8 cellular contexts compared by ENCODE assay signal in genomic region chr1:15803380-15803779, GRCh38. TPM values are rescaled to one million over a fixed set of nuclear protein-coding genes. Genes with fewer than 3 reads are reported as not detected.
DNase-seq lines count a peak whose midpoint lies in the region; ATAC-seq and TF ChIP-seq lines count a peak whose summit lies in the region.

No MANE protein-coding gene starts in this region.

- H3K36me3 Mint-ChIP-seq in effector memory CD8-positive, alpha-beta T cell (ENCODE audit: insufficient read depth): peaks cover 3% of the 10 kb centered on the region

- H2AFZ ChIP-seq in PC-9: no peak overlapping the region

- peaks cover 24% of the 10 kb centered on the region for H3K27me3 Mint-ChIP-seq in stimulated activated naive CD8-positive, alpha-beta T cell treated with anti-CD3 and anti-CD28 coated beads, Interleukin-15, amount 100 ng/mL, for 72 hours
- H3K27me3 Mint-ChIP-seq in effector memory CD8-positive, alpha-beta T cell: peaks cover 20 to 43% of the 10 kb centered on the region in 2 donors

- H3K4me3 ChIP-seq in PC-9 (no peak overlapping the region), gastrocnemius medialis (no peak overlapping the region)

- H3K9me3 Mint-ChIP-seq in stimulated activated naive CD8-positive, alpha-beta T cell treated with anti-CD3 and anti-CD28 coated beads, Interleukin-15, amount 100 ng/mL, for 72 hours: no peaks in the 10 kb centered on the region
- H3K9me3 Mint-ChIP-seq in effector memory CD8-positive, alpha-beta T cell: no peaks in the 10 kb centered on the region

- no TSS peak for BruUV-seq in PC-9 (replicated peaks; lab: Mats Ljungman, UMichigan)

- POLR2A ChIA-PET in PC-9 (lab: Charles Lee; ENCODE audit: unreplicated experiment): interaction anchor here (0.6 to 0.7 kb wide), 2 partner anchors 10 to 31 kb away, joined by 3 to 4 read pairs; no protein-coding TSS in a partner anchor

- intact Hi-C loops in PC-9 (cut with micrococcal nuclease; ENCODE audit: unreplicated experiment): loop anchor here (5.0 kb wide), 2 partner anchors 276 to 369 kb away; partner anchors contain the start of gene DNAJC16
- intact Hi-C loops in gastrocnemius medialis (cut with DNase I; ENCODE audit: low total_unique reads): no loop called here

- H3K4me1 ChIP-seq in PC-9 (replicated peaks; ENCODE audit: insufficient read depth): peaks cover 41% of the 10 kb centered on the region
- peaks cover 10 to 17% of the 10 kb centered on the region in 2 donors for H3K4me1 ChIP-seq in gastrocnemius medialis

- H3F3A ChIP-seq in PC-9 (ENCODE audit: insufficient read depth, low read depth): peaks cover 25% of the 10 kb centered on the region

- TF ChIP-seq CTCF in PC-9 (conservative IDR thresholded peaks at IDR 0.05) (peak; percentile 39), gastrocnemius medialis (IDR thresholded peaks at IDR 0.05 in 4 of 5, conservative IDR thresholded peaks at IDR 0.05 in 1 of 5) (peak in 3 of 5 experiments; percentile 26 to 33 (median 29))

- ATAC-seq in stimulated activated naive CD8-positive, alpha-beta T cell treated with anti-CD3 and anti-CD28 coated beads, Interleukin-15, amount 100 ng/mL, for 72 hours: peak; percentile 60
- ATAC-seq in stimulated activated naive CD8-positive, alpha-beta T cell treated with anti-CD3 and anti-CD28 coated beads, Interleukin-15, Interleukin-2, amounts not matched to agents 100 U/mL and 50 U/mL, for 24 hours: no peak
- peak; percentile 32 for ATAC-seq in effector memory CD8-positive, alpha-beta T cell (replicated peaks)
- ATAC-seq in gastrocnemius medialis (no peak), HG03342 (IDR thresholded peaks at IDR 0.05; ENCODE audit: unreplicated experiment) (no peak)

- peaks cover 19% of the 10 kb centered on the region for H3K4me1 Mint-ChIP-seq in stimulated activated naive CD8-positive, alpha-beta T cell treated with anti-CD3 and anti-CD28 coated beads, Interleukin-15, amount 100 ng/mL, for 72 hours
- H3K4me1 Mint-ChIP-seq in effector memory CD8-positive, alpha-beta T cell (ENCODE audit: low read depth in 2 of 2): peaks cover 0 to 3% of the 10 kb centered on the region in 2 donors

- H3K36me3 ChIP-seq in PC-9 (ENCODE audit: low read depth) (no peaks in the 10 kb centered on the region), gastrocnemius medialis (no peaks in the 10 kb centered on the region)

- in situ Hi-C loops in gastrocnemius medialis (cut with MboI; ENCODE audit: low sequenced_read_pairs in 4 of 4): loop anchor here in 2 of 4 donors (25.0 kb wide), 3 partner anchors 159 to 259 kb away; partner anchors contain the start of genes FAM131C (in 1 of the 2) and ZBTB17 (in 1 of the 2)

- H3K9me3 ChIP-seq in PC-9 (ENCODE audit: insufficient read depth, low read depth) (no peaks in the 10 kb centered on the region), gastrocnemius medialis (no peaks in the 10 kb centered on the region)

- CTCF ChIA-PET in PC-9 (lab: Charles Lee): interaction anchor here (0.6 kb wide), 1 partner anchor 198 kb away, joined by 4 read pairs; no protein-coding TSS in a partner anchor

- no peaks in the 10 kb centered on the region for H4K20me1 ChIP-seq in PC-9 (ENCODE audit: insufficient read depth)

- H3K27ac Mint-ChIP-seq in stimulated activated naive CD8-positive, alpha-beta T cell treated with anti-CD3 and anti-CD28 coated beads, Interleukin-15, amount 100 ng/mL, for 72 hours: no peak overlapping the region
- H3K27ac Mint-ChIP-seq in effector memory CD8-positive, alpha-beta T cell: no peak overlapping the region

- no peak overlapping the region for H3K4me3 Mint-ChIP-seq in stimulated activated naive CD8-positive, alpha-beta T cell treated with anti-CD3 and anti-CD28 coated beads, Interleukin-15, amount 100 ng/mL, for 72 hours
- H3K4me3 Mint-ChIP-seq in effector memory CD8-positive, alpha-beta T cell: no peak overlapping the region

- no peaks in the 10 kb centered on the region for H3K9me2 ChIP-seq in PC-9 (ENCODE audit: insufficient read depth)

- DNase-seq in stimulated activated naive CD8-positive, alpha-beta T cell treated with anti-CD3 and anti-CD28 coated beads, Interleukin-15, amount 100 ng/mL, for 72 hours: peak; percentile 8 to 17
- no peak for DNase-seq in stimulated activated naive CD8-positive, alpha-beta T cell treated with anti-CD3 and anti-CD28 coated beads, Interleukin-15, Interleukin-2, amounts not matched to agents 100 U/mL and 50 U/mL, for 24 hours
- DNase-seq in PC-9 (no peak), gastrocnemius medialis (no peak), DMS79 treated with DMSO at 0.1 percent for 48 hours (lab: John Stamatoyannopoulos, UW) (no peak), kidney tubule cell (ENCODE audit: low spot score) (no peak)
- peak in 2 of 3 experiments; percentile 3 to 6 for DNase-seq in effector memory CD8-positive, alpha-beta T cell

- H3K27ac ChIP-seq in PC-9 (no peak overlapping the region), gastrocnemius medialis (no peak overlapping the region)

- TF ChIP-seq POLR2A in gastrocnemius medialis (IDR thresholded peaks at IDR 0.05): no peak

- no peak overlapping the region for H3K4me2 ChIP-seq in PC-9

- H3K79me2 ChIP-seq in PC-9 (ENCODE audit: low read depth): peaks cover 8% of the 10 kb centered on the region; the same call in 1 of the 2 replicates

- no peaks in the 10 kb centered on the region for H3K27me3 ChIP-seq in PC-9 (ENCODE audit: insufficient read depth, low read depth)
- H3K27me3 ChIP-seq in gastrocnemius medialis: no peaks in the 10 kb centered on the region

RNA-seq across cellular contexts. Expression of gene UQCRHL, which starts 4.1 kb away (rescaled TPM):
- total RNA-seq in PC-9 (2021): 4.9 and 5.1 TPM in 2 replicates
- total RNA-seq in gastrocnemius medialis: 1 to 10 TPM; 1.2 to 2.4 (median 1.2) TPM

RNA-seq across cellular contexts. Expression of gene SPEN, which starts 44.1 kb away (rescaled TPM):
- total RNA-seq in PC-9 (2021) (44.9 and 46.8 TPM in 2 replicates), gastrocnemius medialis (10 to 100 TPM; 21.7 to 55.5 (median 38.0) TPM)

RNA-seq across cellular contexts. Expression of gene FBLIM1, which starts 44.8 kb away (rescaled TPM):
- 57.2 and 114 TPM in 2 replicates for total RNA-seq in PC-9 (2021)
- 1 to 10 TPM; 1.4 to 3.9 (median 3.8) TPM for total RNA-seq in gastrocnemius medialis

Comparison
In these comparisons a context has a peak if more than half of its experiments do, and no peak if none do; other contexts are left out.
1. ATAC-seq: peak in stimulated activated naive CD8-positive, alpha-beta T cell treated with anti-CD3 and anti-CD28 coated beads, Interleukin-15, amount 100 ng/mL, for 72 hours (single experiment) and effector memory CD8-positive, alpha-beta T cell (single experiment); none in stimulated activated naive CD8-positive, alpha-beta T cell treated with anti-CD3 and anti-CD28 coated beads, Interleukin-15, Interleukin-2, amounts not matched to agents 100 U/mL and 50 U/mL, for 24 hours (single experiment), gastrocnemius medialis (0 of 2) and HG03342 (single experiment).
2. DNase-seq: peak in stimulated activated naive CD8-positive, alpha-beta T cell treated with anti-CD3 and anti-CD28 coated beads, Interleukin-15, amount 100 ng/mL, for 72 hours (2 of 2) and effector memory CD8-positive, alpha-beta T cell (2 of 3); none in stimulated activated naive CD8-positive, alpha-beta T cell treated with anti-CD3 and anti-CD28 coated beads, Interleukin-15, Interleukin-2, amounts not matched to agents 100 U/mL and 50 U/mL, for 24 hours (single experiment), PC-9 (0 of 2), gastrocnemius medialis (0 of 2), DMS79 treated with DMSO at 0.1 percent for 48 hours (single experiment) and kidney tubule cell (single experiment).
3. RNA of gene FBLIM1, which starts 44.8 kb away (total RNA-seq): 57.2 to 114 TPM in PC-9; 1.4 to 3.9 TPM in gastrocnemius medialis; every median in the first group is over 10 times any median in the second.